1 cellular context compared by ENCODE assay signal in genomic region chr16:85569615-85570212, GRCh38.
TF ChIP-seq lines count a peak whose summit lies in the region.

No MANE protein-coding gene starts in this region.

TF ChIP-seq in GM12878, 131 proteins besides CTCF, POLR2A, EP300 and RAD21 (continued from another document and continues in another):
- TF ChIP-seq, protein P1, sequence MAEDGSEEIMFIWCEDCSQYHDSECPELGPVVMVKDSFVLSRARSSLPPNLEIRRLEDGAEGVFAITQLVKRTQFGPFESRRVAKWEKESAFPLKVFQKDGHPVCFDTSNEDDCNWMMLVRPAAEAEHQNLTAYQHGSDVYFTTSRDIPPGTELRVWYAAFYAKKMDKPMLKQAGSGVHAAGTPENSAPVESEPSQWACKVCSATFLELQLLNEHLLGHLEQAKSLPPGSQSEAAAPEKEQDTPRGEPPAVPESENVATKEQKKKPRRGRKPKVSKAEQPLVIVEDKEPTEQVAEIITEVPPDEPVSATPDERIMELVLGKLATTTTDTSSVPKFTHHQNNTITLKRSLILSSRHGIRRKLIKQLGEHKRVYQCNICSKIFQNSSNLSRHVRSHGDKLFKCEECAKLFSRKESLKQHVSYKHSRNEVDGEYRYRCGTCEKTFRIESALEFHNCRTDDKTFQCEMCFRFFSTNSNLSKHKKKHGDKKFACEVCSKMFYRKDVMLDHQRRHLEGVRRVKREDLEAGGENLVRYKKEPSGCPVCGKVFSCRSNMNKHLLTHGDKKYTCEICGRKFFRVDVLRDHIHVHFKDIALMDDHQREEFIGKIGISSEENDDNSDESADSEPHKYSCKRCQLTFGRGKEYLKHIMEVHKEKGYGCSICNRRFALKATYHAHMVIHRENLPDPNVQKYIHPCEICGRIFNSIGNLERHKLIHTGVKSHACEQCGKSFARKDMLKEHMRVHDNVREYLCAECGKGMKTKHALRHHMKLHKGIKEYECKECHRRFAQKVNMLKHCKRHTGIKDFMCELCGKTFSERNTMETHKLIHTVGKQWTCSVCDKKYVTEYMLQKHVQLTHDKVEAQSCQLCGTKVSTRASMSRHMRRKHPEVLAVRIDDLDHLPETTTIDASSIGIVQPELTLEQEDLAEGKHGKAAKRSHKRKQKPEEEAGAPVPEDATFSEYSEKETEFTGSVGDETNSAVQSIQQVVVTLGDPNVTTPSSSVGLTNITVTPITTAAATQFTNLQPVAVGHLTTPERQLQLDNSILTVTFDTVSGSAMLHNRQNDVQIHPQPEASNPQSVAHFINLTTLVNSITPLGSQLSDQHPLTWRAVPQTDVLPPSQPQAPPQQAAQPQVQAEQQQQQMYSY (CRISPR knock-in tag; IDR thresholded peaks at IDR 0.05), result no peak
- peak in 1 of 2 experiments; percentile 23; a peak in 1 of 4 replicates for TF ChIP-seq ETV6 (conservative IDR thresholded peaks at IDR 0.05 in 1 of 2, IDR thresholded peaks at IDR 0.05 in 1 of 2; ENCODE audit: borderline replicate concordance in 1 of 2, low read depth in 1 of 2)
- 0 out of 2 replicates have a peak, but pooled peaks have one; percentile 14 for TF ChIP-seq CBFB (IDR thresholded peaks at IDR 0.05; ENCODE audit: low read depth)
- peak; percentile 27 for TF ChIP-seq SP1 (IDR thresholded peaks at IDR 0.05; ENCODE audit: low read depth, low read length)
- TF ChIP-seq NBN (IDR thresholded peaks at IDR 0.05), result peak; percentile 50
- TF ChIP-seq YY1 (IDR thresholded peaks at IDR 0.05; ENCODE audit: low read depth, low read length), result peak; percentile 10; the same call in 1 of the 2 replicates
- peak; percentile 57; the same call in 1 of the 2 replicates for TF ChIP-seq CREB1 (IDR thresholded peaks at IDR 0.05; ENCODE audit: low read depth)
- TF ChIP-seq ZNF207 (IDR thresholded peaks at IDR 0.05; ENCODE audit: borderline replicate concordance), result 0 out of 2 replicates have a peak, but pooled peaks have one; percentile 49
- peak; percentile 33; the same call in 1 of the 2 replicates for TF ChIP-seq HCFC1 (IDR thresholded peaks at IDR 0.05; ENCODE audit: low read length)
- TF ChIP-seq KDM1A (IDR thresholded peaks at IDR 0.05; ENCODE audit: borderline replicate concordance), result no peak
- TF ChIP-seq E2F4 (IDR thresholded peaks at IDR 0.05; ENCODE audit: low read depth, low read length), result no peak
- 0 out of 2 replicates have a peak, but pooled peaks have one; percentile 8 for TF ChIP-seq TARDBP (IDR thresholded peaks at IDR 0.05; ENCODE audit: borderline replicate concordance)
- TF ChIP-seq NR2F1 (conservative IDR thresholded peaks at IDR 0.05), result no peak
- no peak for TF ChIP-seq RFX5 (IDR thresholded peaks at IDR 0.05; ENCODE audit: low read depth, low read length)
- TF ChIP-seq BCL11A (IDR thresholded peaks at IDR 0.05; ENCODE audit: low read depth, low read length), result peak; percentile 49
- TF ChIP-seq CHD4 (IDR thresholded peaks at IDR 0.05), result no peak
- TF ChIP-seq BHLHE40 (IDR thresholded peaks at IDR 0.05; ENCODE audit: borderline replicate concordance in 1 of 2, low read depth in 2 of 2, low read length in 1 of 2), result peak; percentile 45 to 58; a peak in 3 of 4 replicates
- TF ChIP-seq FOXK2 (IDR thresholded peaks at IDR 0.05), result no peak
- TF ChIP-seq MYB (IDR thresholded peaks at IDR 0.05; ENCODE audit: borderline replicate concordance, low read depth, low read length), result 0 out of 2 replicates have a peak, but pooled peaks have one; percentile 14
- TF ChIP-seq TBL1XR1 (IDR thresholded peaks at IDR 0.05; ENCODE audit: low read depth, low read length), result peak; percentile 74; the same call in 1 of the 2 replicates
- TF ChIP-seq NR2C2 (IDR thresholded peaks at IDR 0.05; ENCODE audit: borderline replicate concordance, control insufficient read depth, insufficient read length, low read depth), result no peak
- TF ChIP-seq ZNF217 (IDR thresholded peaks at IDR 0.05), result no peak
- 0 out of 2 replicates have a peak, but pooled peaks have one; percentile 47 for TF ChIP-seq CBX5 (IDR thresholded peaks at IDR 0.05; ENCODE audit: low read depth)
- no peak for TF ChIP-seq BMI1 (IDR thresholded peaks at IDR 0.05; ENCODE audit: borderline replicate concordance)
- TF ChIP-seq ATF2 (IDR thresholded peaks at IDR 0.05; ENCODE audit: low read length), result peak; percentile 27; the same call in 1 of the 2 replicates
- TF ChIP-seq STAT3 (IDR thresholded peaks at IDR 0.05; ENCODE audit: low read depth, low read length), result no peak
- peak; percentile 78 for TF ChIP-seq TCF12 (IDR thresholded peaks at IDR 0.05; ENCODE audit: low read depth, low read length)
- no peak for TF ChIP-seq RBBP5 (conservative IDR thresholded peaks at IDR 0.05)
- TF ChIP-seq RELA (IDR thresholded peaks at IDR 0.05; ENCODE audit: borderline replicate concordance, partially characterized antibody), result no peak
- TF ChIP-seq FOXM1 (IDR thresholded peaks at IDR 0.05; ENCODE audit: low read depth, low read length), result 0 out of 2 replicates have a peak, but pooled peaks have one; percentile 17
- TF ChIP-seq CUX1 (IDR thresholded peaks at IDR 0.05; ENCODE audit: insufficient replicate concordance, low read depth, low read length), result no peak
- peak; percentile 82 for TF ChIP-seq PAX5 (IDR thresholded peaks at IDR 0.05; ENCODE audit: borderline replicate concordance, low read depth, low read length)
- TF ChIP-seq SIX5 (IDR thresholded peaks at IDR 0.05; ENCODE audit: low read depth, low read length, severe bottlenecking), result no peak
- no peak for TF ChIP-seq NR2C1 (IDR thresholded peaks at IDR 0.05)
- TF ChIP-seq ZZZ3 (IDR thresholded peaks at IDR 0.05; ENCODE audit: control insufficient read depth, insufficient read length, low read depth), result no peak
- no peak for TF ChIP-seq CBX3 (IDR thresholded peaks at IDR 0.05; ENCODE audit: borderline replicate concordance, low read depth)
- no peak for TF ChIP-seq ZNF24 (IDR thresholded peaks at IDR 0.05)
- no peak for TF ChIP-seq STAT1 (conservative IDR thresholded peaks at IDR 0.05)
- TF ChIP-seq IKZF1 (conservative IDR thresholded peaks at IDR 0.05), result peak; percentile 80
- no peak for TF ChIP-seq CHD1 (IDR thresholded peaks at IDR 0.05; ENCODE audit: low read depth, low read length)
- TF ChIP-seq EGR1 (IDR thresholded peaks at IDR 0.05; ENCODE audit: borderline replicate concordance in 1 of 2, low read depth in 2 of 2, low read length in 2 of 2), result peak in 1 of 2 experiments; percentile 71; a peak in 2 of 3 replicates
- TF ChIP-seq TAF1 (IDR thresholded peaks at IDR 0.05; ENCODE audit: borderline replicate concordance, low read depth, low read length), result peak; percentile 81; the same call in 1 of the 2 replicates
- TF ChIP-seq, protein P2, sequence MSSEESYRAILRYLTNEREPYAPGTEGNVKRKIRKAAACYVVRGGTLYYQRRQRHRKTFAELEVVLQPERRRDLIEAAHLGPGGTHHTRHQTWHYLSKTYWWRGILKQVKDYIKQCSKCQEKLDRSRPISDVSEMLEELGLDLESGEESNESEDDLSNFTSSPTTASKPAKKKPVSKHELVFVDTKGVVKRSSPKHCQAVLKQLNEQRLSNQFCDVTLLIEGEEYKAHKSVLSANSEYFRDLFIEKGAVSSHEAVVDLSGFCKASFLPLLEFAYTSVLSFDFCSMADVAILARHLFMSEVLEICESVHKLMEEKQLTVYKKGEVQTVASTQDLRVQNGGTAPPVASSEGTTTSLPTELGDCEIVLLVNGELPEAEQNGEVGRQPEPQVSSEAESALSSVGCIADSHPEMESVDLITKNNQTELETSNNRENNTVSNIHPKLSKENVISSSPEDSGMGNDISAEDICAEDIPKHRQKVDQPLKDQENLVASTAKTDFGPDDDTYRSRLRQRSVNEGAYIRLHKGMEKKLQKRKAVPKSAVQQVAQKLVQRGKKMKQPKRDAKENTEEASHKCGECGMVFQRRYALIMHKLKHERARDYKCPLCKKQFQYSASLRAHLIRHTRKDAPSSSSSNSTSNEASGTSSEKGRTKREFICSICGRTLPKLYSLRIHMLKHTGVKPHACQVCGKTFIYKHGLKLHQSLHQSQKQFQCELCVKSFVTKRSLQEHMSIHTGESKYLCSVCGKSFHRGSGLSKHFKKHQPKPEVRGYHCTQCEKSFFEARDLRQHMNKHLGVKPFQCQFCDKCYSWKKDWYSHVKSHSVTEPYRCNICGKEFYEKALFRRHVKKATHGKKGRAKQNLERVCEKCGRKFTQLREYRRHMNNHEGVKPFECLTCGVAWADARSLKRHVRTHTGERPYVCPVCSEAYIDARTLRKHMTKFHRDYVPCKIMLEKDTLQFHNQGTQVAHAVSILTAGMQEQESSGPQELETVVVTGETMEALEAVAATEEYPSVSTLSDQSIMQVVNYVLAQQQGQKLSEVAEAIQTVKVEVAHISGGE (CRISPR knock-in tag; IDR thresholded peaks at IDR 0.05), result no peak
- TF ChIP-seq MEF2A (IDR thresholded peaks at IDR 0.05; ENCODE audit: insufficient read depth, low read depth, low read length), result no peak
- TF ChIP-seq LARP7 (IDR thresholded peaks at IDR 0.05), result no peak
- no peak for TF ChIP-seq ATF3 (IDR thresholded peaks at IDR 0.05; ENCODE audit: borderline replicate concordance, extremely low read depth, low read depth, low read length)
- no peak; the same call in 1 of the 2 replicates for TF ChIP-seq HDGF (IDR thresholded peaks at IDR 0.05)
- 0 out of 2 replicates have a peak, but pooled peaks have one; percentile 18 for TF ChIP-seq CHD2 (IDR thresholded peaks at IDR 0.05; ENCODE audit: borderline replicate concordance, low read depth, low read length)
- peak; percentile 52 for TF ChIP-seq MEF2B (IDR thresholded peaks at IDR 0.05; ENCODE audit: partially characterized antibody, poor library complexity, severe bottlenecking)
- TF ChIP-seq, protein P3, sequence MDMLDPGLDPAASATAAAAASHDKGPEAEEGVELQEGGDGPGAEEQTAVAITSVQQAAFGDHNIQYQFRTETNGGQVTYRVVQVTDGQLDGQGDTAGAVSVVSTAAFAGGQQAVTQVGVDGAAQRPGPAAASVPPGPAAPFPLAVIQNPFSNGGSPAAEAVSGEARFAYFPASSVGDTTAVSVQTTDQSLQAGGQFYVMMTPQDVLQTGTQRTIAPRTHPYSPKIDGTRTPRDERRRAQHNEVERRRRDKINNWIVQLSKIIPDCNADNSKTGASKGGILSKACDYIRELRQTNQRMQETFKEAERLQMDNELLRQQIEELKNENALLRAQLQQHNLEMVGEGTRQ (IDR thresholded peaks at IDR 0.05; ENCODE audit: borderline replicate concordance, low read depth, low read length), result no peak
- TF ChIP-seq IRF4 (IDR thresholded peaks at IDR 0.05; ENCODE audit: low read depth, low read length), result 0 out of 2 replicates have a peak, but pooled peaks have one; percentile 25
- TF ChIP-seq RCOR1 (conservative IDR thresholded peaks at IDR 0.05; ENCODE audit: low read depth, low read length), result no peak
- TF ChIP-seq RB1 (IDR thresholded peaks at IDR 0.05; ENCODE audit: borderline replicate concordance), result peak; percentile 65; the same call in 1 of the 2 replicates
